Comparison of ENCODE assay signal across 10 cellular contexts in genomic region chr1:206923009-206923960, GRCh38. TPM values are rescaled to one million over a fixed set of nuclear protein-coding genes. Genes with fewer than 3 reads are reported as not detected.
DNase-seq lines count a peak whose midpoint lies in the region; ATAC-seq lines count a peak whose summit lies in the region.
"Had no signal": no experiment of that assay in that cellular context is flagged by ENCODE, and none has a peak within 500 bp of the region (broad histone marks: within the 10 kb centered on the region; RNA-seq: fewer than 3 reads in every experiment).

No MANE protein-coding gene starts in this region.

- CTCF ChIA-PET in activated CD8-positive, alpha-beta T cell treated with anti-CD3 and anti-CD28 coated beads, Interleukin-2, amount 10 ng/mL, durations not matched to agents 7 days and 5 days (lab: Charles Lee), result interaction anchor here (0.6 to 5.0 kb wide), 10 partner anchors 10 to 220 kb away, joined by 3 to 92 read pairs (median 20); no protein-coding TSS in a partner anchor

- DNase-seq in SIG-M5 treated with dmso at 0.1 percent for 504 hours (lab: John Stamatoyannopoulos, UW; ENCODE audit: unreplicated experiment) (peak; percentile 56), SIG-M5 (lab: John Stamatoyannopoulos, UW) (no peak), memory B cell (ENCODE audit: low spot score in 2 of 2) (peak; percentile 70 to 81), NCI-H1694 treated with DMSO at 0.1 percent for 48 hours (lab: John Stamatoyannopoulos, UW) (no peak), NCI-H748 (lab: John Stamatoyannopoulos, UW; ENCODE audit: unreplicated experiment) (no peak), NCI-H510A treated with DMSO at 0.1 percent for 48 hours (lab: John Stamatoyannopoulos, UW) (no peak)
- peak; percentile 83 for DNase-seq in activated CD8-positive, alpha-beta T cell treated with anti-CD3 and anti-CD28 coated beads, Interleukin-2, amount 10 ng/mL, durations not matched to agents 7 days and 5 days

- H3K4me3 Mint-ChIP-seq in activated CD8-positive, alpha-beta T cell treated with anti-CD3 and anti-CD28 coated beads, Interleukin-2, amount 10 ng/mL, durations not matched to agents 7 days and 5 days, result no peak overlapping the region
- no peak overlapping the region for H3K4me3 Mint-ChIP-seq in memory B cell
- H3K4me3 Mint-ChIP-seq: activated naive CD4-positive, alpha-beta T cell treated with anti-CD3 and anti-CD28 coated beads, Interleukin-2, amount 50 U/mL, for 24 hours; nephron had no signal

- peaks cover 12% of the 10 kb centered on the region for H3K36me3 Mint-ChIP-seq in activated CD8-positive, alpha-beta T cell treated with anti-CD3 and anti-CD28 coated beads, Interleukin-2, amount 10 ng/mL, durations not matched to agents 7 days and 5 days (ENCODE audit: low read depth)
- H3K36me3 Mint-ChIP-seq in memory B cell, result peaks cover 21% of the 10 kb centered on the region
- H3K36me3 Mint-ChIP-seq: activated naive CD4-positive, alpha-beta T cell treated with anti-CD3 and anti-CD28 coated beads, Interleukin-2, amount 50 U/mL, for 24 hours had no signal

- POLR2A ChIA-PET in activated CD8-positive, alpha-beta T cell treated with anti-CD3 and anti-CD28 coated beads, Interleukin-2, amount 10 ng/mL, durations not matched to agents 7 days and 5 days (lab: Charles Lee), result interaction anchor here (0.6 to 2.9 kb wide), 5 partner anchors 7 to 398 kb away, joined by 3 to 15 read pairs (median 5); partner anchors contain the start of gene CD55

- no peaks in the 10 kb centered on the region for H3K27me3 Mint-ChIP-seq in activated CD8-positive, alpha-beta T cell treated with anti-CD3 and anti-CD28 coated beads, Interleukin-2, amount 10 ng/mL, durations not matched to agents 7 days and 5 days (ENCODE audit: low read depth)
- H3K27me3 Mint-ChIP-seq in memory B cell, result no peaks in the 10 kb centered on the region
- H3K27me3 Mint-ChIP-seq: activated naive CD4-positive, alpha-beta T cell treated with anti-CD3 and anti-CD28 coated beads, Interleukin-2, amount 50 U/mL, for 24 hours had no signal

- H3K9me3 Mint-ChIP-seq in activated CD8-positive, alpha-beta T cell treated with anti-CD3 and anti-CD28 coated beads, Interleukin-2, amount 10 ng/mL, durations not matched to agents 7 days and 5 days (ENCODE audit: insufficient read depth), result no peaks in the 10 kb centered on the region
- no peaks in the 10 kb centered on the region for H3K9me3 Mint-ChIP-seq in memory B cell
- H3K9me3 Mint-ChIP-seq: activated naive CD4-positive, alpha-beta T cell treated with anti-CD3 and anti-CD28 coated beads, Interleukin-2, amount 50 U/mL, for 24 hours; nephron had no signal

- no peak overlapping the region for H3K27ac Mint-ChIP-seq in activated CD8-positive, alpha-beta T cell treated with anti-CD3 and anti-CD28 coated beads, Interleukin-2, amount 10 ng/mL, durations not matched to agents 7 days and 5 days
- H3K27ac Mint-ChIP-seq in memory B cell, result no peak overlapping the region
- H3K27ac Mint-ChIP-seq: activated naive CD4-positive, alpha-beta T cell treated with anti-CD3 and anti-CD28 coated beads, Interleukin-2, amount 50 U/mL, for 24 hours; nephron had no signal

- peaks cover 34% of the 10 kb centered on the region for H3K4me1 Mint-ChIP-seq in activated CD8-positive, alpha-beta T cell treated with anti-CD3 and anti-CD28 coated beads, Interleukin-2, amount 10 ng/mL, durations not matched to agents 7 days and 5 days (ENCODE audit: low read depth)
- peaks cover 20% of the 10 kb centered on the region for H3K4me1 Mint-ChIP-seq in memory B cell
- H3K4me1 Mint-ChIP-seq: nephron had no signal

- ATAC-seq in HG03378 (IDR thresholded peaks at IDR 0.05; ENCODE audit: unreplicated experiment) (peak; percentile 43), memory B cell (ENCODE audit: low read depth) (peak; percentile 80)
- peak; percentile 48 for ATAC-seq in activated CD8-positive, alpha-beta T cell treated with anti-CD3 and anti-CD28 coated beads, Interleukin-2, amount 10 ng/mL, durations not matched to agents 7 days and 5 days

RNA-seq across cellular contexts. Expression of gene FCMR, which starts 1.5 kb away (rescaled TPM):
- total RNA-seq in activated CD8-positive, alpha-beta T cell treated with anti-CD3 and anti-CD28 coated beads, Interleukin-2, amount 10 ng/mL, durations not matched to agents 7 days and 5 days, result 10 to 100 TPM; 51.5 to 56.8 TPM

RNA-seq across cellular contexts. Expression of gene PIGR, which starts 23.0 kb away (rescaled TPM):
- total RNA-seq in activated CD8-positive, alpha-beta T cell treated with anti-CD3 and anti-CD28 coated beads, Interleukin-2, amount 10 ng/mL, durations not matched to agents 7 days and 5 days, result not detected

RNA-seq across cellular contexts. Expression of gene IL24, which starts 26.0 kb away (rescaled TPM):
- not detected for total RNA-seq in activated CD8-positive, alpha-beta T cell treated with anti-CD3 and anti-CD28 coated beads, Interleukin-2, amount 10 ng/mL, durations not matched to agents 7 days and 5 days

RNA-seq across cellular contexts. Expression of gene FCAMR, which starts 47.0 kb away (rescaled TPM):
- not detected for total RNA-seq in activated CD8-positive, alpha-beta T cell treated with anti-CD3 and anti-CD28 coated beads, Interleukin-2, amount 10 ng/mL, durations not matched to agents 7 days and 5 days

RNA-seq across cellular contexts. Expression of gene IL20, which starts 57.9 kb away (rescaled TPM):
- not detected for total RNA-seq in activated CD8-positive, alpha-beta T cell treated with anti-CD3 and anti-CD28 coated beads, Interleukin-2, amount 10 ng/mL, durations not matched to agents 7 days and 5 days

Comparison
In these comparisons a context has a peak if more than half of its experiments do, and no peak if none do; other contexts are left out.
1. DNase-seq: peak in SIG-M5 treated with dmso at 0.1 percent for 504 hours (single experiment), activated CD8-positive, alpha-beta T cell treated with anti-CD3 and anti-CD28 coated beads, Interleukin-2, amount 10 ng/mL, durations not matched to agents 7 days and 5 days (single experiment) and memory B cell (2 of 2); none in SIG-M5 (single experiment), NCI-H1694 treated with DMSO at 0.1 percent for 48 hours (single experiment), NCI-H748 (single experiment) and NCI-H510A treated with DMSO at 0.1 percent for 48 hours (single experiment).
2. Peak in every context shown above with its lines, with median percentiles within 50 percentile points of each other: ATAC-seq.